Comparison of ENCODE assay signal across 18 cellular contexts in genomic region chr18:45749918-45750689, GRCh38.
A peak's percentile ranks its signal among the peaks of the same experiment; 100 is the strongest.
DNase-seq lines count a peak whose midpoint lies in the region; ATAC-seq lines count a peak whose summit lies in the region.
"Had no signal": no experiment of that assay in that cellular context is flagged by ENCODE, and none has a peak within 500 bp of the region (broad histone marks: within the 10 kb centered on the region; RNA-seq: fewer than 3 reads in every experiment).

No MANE protein-coding gene starts in this region.

- DNase-seq in NCI-H2107 treated with DMSO at 0.1 percent for 48 hours (lab: John Stamatoyannopoulos, UW; ENCODE audit: unreplicated experiment) (peak; percentile 39), NCI-H2107 (lab: John Stamatoyannopoulos, UW) (no peak), NCI-H2171 treated with DMSO at 0.1 percent for 48 hours (lab: John Stamatoyannopoulos, UW) (peak; percentile 93), DMS153 treated with DMSO at 0.1 percent for 48 hours (lab: John Stamatoyannopoulos, UW; ENCODE audit: unreplicated experiment) (no peak), HPDE6-E6E7 (ENCODE audit: extremely low spot score) (no peak)
- no peak for DNase-seq in stimulated activated CD4-positive, alpha-beta T cell treated with anti-CD3 and anti-CD28 coated beads, Interleukin-2, amount 100 ng/mL, for 24 hours
- DNase-seq in stimulated activated CD4-positive, alpha-beta T cell treated with anti-CD3 and anti-CD28 coated beads, Interleukin-2, amount 100 ng/mL, for 48 hours, result no peak
- DNase-seq: 8988T; activated CD4-positive, alpha-beta T cell treated with anti-CD3 and anti-CD28 coated beads, Interleukin-2, amount 50 U/mL, for 4 hours; CD4-positive, alpha-beta T cell; central memory CD4-positive, alpha-beta T cell; GOT3; Kasumi-1; left cardiac atrium; NCI-H1436 treated with DMSO at 0.1 percent for 48 hours; occipital lobe had no signal

- ATAC-seq in HG02759 (IDR thresholded peaks at IDR 0.05; ENCODE audit: unreplicated experiment), result peak; percentile 73
- ATAC-seq: left cardiac atrium, Panc1 had no signal

Comparison
In these comparisons a context has a peak if more than half of its experiments do, and no peak if none do; other contexts are left out.
1. DNase-seq: peak in NCI-H2107 treated with DMSO at 0.1 percent for 48 hours (single experiment) and NCI-H2171 treated with DMSO at 0.1 percent for 48 hours (single experiment); none in NCI-H2107 (single experiment), DMS153 treated with DMSO at 0.1 percent for 48 hours (single experiment), HPDE6-E6E7 (single experiment), stimulated activated CD4-positive, alpha-beta T cell treated with anti-CD3 and anti-CD28 coated beads, Interleukin-2, amount 100 ng/mL, for 24 hours (0 of 2) and stimulated activated CD4-positive, alpha-beta T cell treated with anti-CD3 and anti-CD28 coated beads, Interleukin-2, amount 100 ng/mL, for 48 hours (0 of 2).